Comparison of ENCODE assay signal across 9 cellular contexts in genomic region chrX:155997436-155997835, GRCh38. TPM values are rescaled to one million over a fixed set of nuclear protein-coding genes. Genes with fewer than 3 reads are reported as not detected.
DNase-seq lines count a peak whose midpoint lies in the region; ATAC-seq lines count a peak whose summit lies in the region.
"Had no signal": no experiment of that assay in that cellular context is flagged by ENCODE, and none has a peak within 500 bp of the region (broad histone marks: within the 10 kb centered on the region; RNA-seq: fewer than 3 reads in every experiment).

TSS of gene IL9R (plus strand) at chrX:155997696. CDS start at chrX:155997760, 64 bp downstream.

- no peaks in the 10 kb centered on the region for H3K9me3 Mint-ChIP-seq in central memory CD8-positive, alpha-beta T cell
- H3K9me3 Mint-ChIP-seq: IgD-negative memory B cell had no signal

- peaks cover 31% of the 10 kb centered on the region for H3K4me1 Mint-ChIP-seq in central memory CD8-positive, alpha-beta T cell

- H3K9me3 ChIP-seq in BLaER1 treated with 17β-estradiol and CSF1 and Interleukin-3, amounts not matched to agents 10 nM and 100 nM (replicated peaks in 1 of 11), result no peaks in the 10 kb centered on the region

- peak within 1 kb of the TSS in 8 of 11 experiments; percentile 19 to 65 (median 48); a peak in 15 of 22 replicates for H3K4me2 ChIP-seq in BLaER1 treated with 17β-estradiol and CSF1 and Interleukin-3, amounts not matched to agents 10 nM and 100 nM

- H4K20me1 ChIP-seq in BLaER1 treated with 17β-estradiol and CSF1 and Interleukin-3, amounts not matched to agents 10 nM and 100 nM, result no peaks in the 10 kb centered on the region

- ATAC-seq in GM21576 (IDR thresholded peaks at IDR 0.05; ENCODE audit: unreplicated experiment), result peak; percentile 77
- peak; percentile 88 for ATAC-seq in central memory CD8-positive, alpha-beta T cell (replicated peaks; ENCODE audit: extremely low read depth, poor library complexity, severe bottlenecking)

- H3K27me3 Mint-ChIP-seq in central memory CD8-positive, alpha-beta T cell, result no peaks in the 10 kb centered on the region
- H3K27me3 Mint-ChIP-seq: IgD-negative memory B cell had no signal

- peak within 1 kb of the TSS; percentile 33 for H3K27ac Mint-ChIP-seq in central memory CD8-positive, alpha-beta T cell (ENCODE audit: low read depth)

- H3K36me3 Mint-ChIP-seq in central memory CD8-positive, alpha-beta T cell (ENCODE audit: insufficient read depth), result peaks cover 2% of the 10 kb centered on the region
- H3K36me3 Mint-ChIP-seq: IgD-negative memory B cell had no signal

- DNase-seq in SW480 (ENCODE audit: low spot score) (peak; percentile 8), dermis blood vessel endothelial cell (no peak), NOMO-1 treated with DMSO at 0.1 percent for 48 hours (lab: John Stamatoyannopoulos, UW; ENCODE audit: unreplicated experiment) (no peak), NCI-H510A treated with DMSO at 0.1 percent for 48 hours (lab: John Stamatoyannopoulos, UW) (no peak), NCI-H2227 treated with DMSO at 0.1 percent for 48 hours (lab: John Stamatoyannopoulos, UW) (no peak)
- peak in 1 of 2 donors; percentile 69 for DNase-seq in central memory CD8-positive, alpha-beta T cell (ENCODE audit: low spot score in 2 of 2)

- no peak within 1 kb of the TSS for H3K4me3 ChIP-seq in BLaER1 treated with 17β-estradiol and CSF1 and Interleukin-3, amounts not matched to agents 10 nM and 100 nM

- H3K27ac ChIP-seq in BLaER1 treated with 17β-estradiol and CSF1 and Interleukin-3, amounts not matched to agents 10 nM and 100 nM, result no peak within 1 kb of the TSS

- no peaks in the 10 kb centered on the region for H3K36me3 ChIP-seq in BLaER1 treated with 17β-estradiol and CSF1 and Interleukin-3, amounts not matched to agents 10 nM and 100 nM

- no peak within 1 kb of the TSS for H3K9ac ChIP-seq in BLaER1 treated with 17β-estradiol and CSF1 and Interleukin-3, amounts not matched to agents 10 nM and 100 nM

- H3K4me1 ChIP-seq in BLaER1 treated with 17β-estradiol and CSF1 and Interleukin-3, amounts not matched to agents 10 nM and 100 nM, result peaks cover 5 to 57% (median 51%) of the 10 kb centered on the region in 10 experiments; a peak in 18 of 20 replicates

- H3K27me3 ChIP-seq in BLaER1 treated with 17β-estradiol and CSF1 and Interleukin-3, amounts not matched to agents 10 nM and 100 nM, result no peaks in the 10 kb centered on the region

- H3K4me3 Mint-ChIP-seq in central memory CD8-positive, alpha-beta T cell, result peak within 1 kb of the TSS; percentile 28
- H3K4me3 Mint-ChIP-seq: IgD-negative memory B cell had no signal

RNA-seq across cellular contexts. Expression of gene IL9R, which starts in this region (rescaled TPM):
- total RNA-seq in dermis blood vessel endothelial cell, result not detected in 2 replicates
